ENCODE assay signal across 9 cellular contexts in genomic region chr18:63511285-63511684, GRCh38. TPM values are rescaled to one million over a fixed set of nuclear protein-coding genes. Genes with fewer than 3 reads are reported as not detected.
DNase-seq lines count a peak whose midpoint lies in the region; ATAC-seq and TF ChIP-seq lines count a peak whose summit lies in the region.
"Had no signal": no experiment of that assay in that cellular context is flagged by ENCODE, and none has a peak within 500 bp of the region (broad histone marks: within the 10 kb centered on the region; RNA-seq: fewer than 3 reads in every experiment).

No MANE protein-coding gene starts in this region.

- H3K27me3 ChIP-seq in left ventricle myocardium inferior (ENCODE audit: low read depth) (peaks cover 56% of the 10 kb centered on the region), transverse colon (no peaks in the 10 kb centered on the region)

- H3K27ac ChIP-seq in left ventricle myocardium inferior (replicated peaks) (no peak overlapping the region), transverse colon (no peak overlapping the region)

- H3K36me3 ChIP-seq in left ventricle myocardium inferior (no peaks in the 10 kb centered on the region), transverse colon (no peaks in the 10 kb centered on the region)

- POLR2A ChIA-PET in HEK293T (lab: Yijun Ruan, JAX), result interaction anchor here (1.2 to 1.5 kb wide), 2 partner anchors 144 to 459 kb away, joined by 3 read pairs; partner anchors contain the start of genes KDSR and SERPINB8

- TF ChIP-seq EP300 in transverse colon (IDR thresholded peaks at IDR 0.05; ENCODE audit: low read depth), result no peak

- H3K9me3 ChIP-seq in left ventricle myocardium inferior (replicated peaks) (no peaks in the 10 kb centered on the region), transverse colon (no peaks in the 10 kb centered on the region)

- intact Hi-C loops in left ventricle myocardium inferior (cut with micrococcal nuclease), result loop anchor here (10.0 kb wide), 1 partner anchor 334 kb away; no protein-coding TSS in a partner anchor
- intact Hi-C loops in transverse colon (cut with DNase I; ENCODE audit: low total_unique reads), result no loop called here

- H3K4me1 ChIP-seq in left ventricle myocardium inferior, result no peaks in the 10 kb centered on the region
- no peaks in the 10 kb centered on the region for H3K4me1 ChIP-seq in transverse colon

- H3K4me3 ChIP-seq in left ventricle myocardium inferior (no peak overlapping the region), transverse colon (no peak overlapping the region)
- H3K4me3 ChIP-seq: lung had no signal

- TF ChIP-seq POLR2A in transverse colon (IDR thresholded peaks at IDR 0.05), result no peak

- CTCF ChIA-PET in HEK293T (lab: Yijun Ruan, JAX), result interaction anchor here (0.6 to 2.0 kb wide), 7 partner anchors 9 to 332 kb away, joined by 3 to 8 read pairs (median 5); no protein-coding TSS in a partner anchor

- ATAC-seq in GM19463 (IDR thresholded peaks at IDR 0.05; ENCODE audit: unreplicated experiment), result no peak
- no peak for ATAC-seq in GM18909 (IDR thresholded peaks at IDR 0.05; ENCODE audit: poor library complexity, unreplicated experiment)

- TF ChIP-seq CTCF in left ventricle myocardium inferior (IDR thresholded peaks at IDR 0.05; ENCODE audit: borderline replicate concordance) (peak; percentile 62), transverse colon (IDR thresholded peaks at IDR 0.05) (peak in 4 of 5 experiments; percentile 11 to 36 (median 29))

- DNase-seq in Caki2 (ENCODE audit: low read depth) (peak; percentile 41), HEK293T (ENCODE audit: extremely low spot score) (peak; percentile 28), SK-MEL-5 (ENCODE audit: low read depth, low spot score) (peak; percentile 88), left ventricle myocardium inferior (no peak), transverse colon (no peak)
- no peak for DNase-seq in activated naive CD4-positive, alpha-beta T cell treated with Interleukin-2 at 50 U/mL for 16 hours

- in situ Hi-C loops in Caki2 (cut with HindIII; ENCODE audit: low pct_unique_long_range_greater_than_20kb, low sequenced_read_pairs), result no loop called here
- in situ Hi-C loops in SK-MEL-5 (cut with HindIII; ENCODE audit: low pct_unique_long_range_greater_than_20kb, low sequenced_read_pairs), result no loop called here
- in situ Hi-C loops in transverse colon (cut with MboI; ENCODE audit: low pct_ligation_motif_present in 1 of 4, low pct_unique_long_range_greater_than_20kb in 1 of 4, low sequenced_read_pairs in 3 of 4), result loop anchor here (25.0 kb wide), 3 partner anchors 326 to 476 kb away; partner anchors contain the start of gene HMSD (in 1 of the 4)

- WGBS in transverse colon (ENCODE audit: low coverage in 1 of 2), 2 donors, result 36 to 43% methylated on average over 6 to 7 of the region's 7 CpGs

TF ChIP-seq in HEK293T, 16 proteins besides CTCF, POLR2A, EP300 and RAD21:
- TF ChIP-seq PKNOX1 (IDR thresholded peaks at IDR 0.05), result no peak
- TF ChIP-seq FOXM1 (IDR thresholded peaks at IDR 0.05; ENCODE audit: borderline replicate concordance), result no peak
- no peak for TF ChIP-seq SP1 (IDR thresholded peaks at IDR 0.05)
- TF ChIP-seq ZNF384 (IDR thresholded peaks at IDR 0.05), result no peak
- no peak for TF ChIP-seq NFRKB (IDR thresholded peaks at IDR 0.05)
- TF ChIP-seq LEF1 (IDR thresholded peaks at IDR 0.05; ENCODE audit: borderline replicate concordance), result no peak
- TF ChIP-seq FOXK2 (IDR thresholded peaks at IDR 0.05), result no peak
- TF ChIP-seq BHLHE40 (IDR thresholded peaks at IDR 0.05; ENCODE audit: borderline replicate concordance), result no peak
- no peak for TF ChIP-seq FOXA1 (IDR thresholded peaks at IDR 0.05)

RNA-seq across cellular contexts. Expression of gene SERPINB12, which starts 30.9 kb away (rescaled TPM):
- not detected in 2 replicates for total RNA-seq in Caki2 (2014; rRNA removed; shearing (Covaris generic); ENCODE audit: low replicate concordance)
- total RNA-seq in SK-MEL-5 (2014; rRNA removed; shearing (Covaris generic)), result not detected in 2 replicates
- not detected in 2 replicates for polyA plus RNA-seq in SK-MEL-5 (2015; cell fraction: cytosol; rRNA removed)
- not detected in 2 replicates for polyA plus RNA-seq in SK-MEL-5 (2015; cell fraction: nucleus; rRNA removed)
- not detected for total RNA-seq in left ventricle myocardium inferior
- total RNA-seq in transverse colon, result not detected
- total RNA-seq: lung had no signal
- polyA plus RNA-seq: lung had no signal

RNA-seq across cellular contexts. Expression of gene SERPINB5, which starts 34.5 kb away (rescaled TPM):
- 40.1 and 44.9 TPM in 2 replicates for total RNA-seq in Caki2 (2014; rRNA removed; shearing (Covaris generic); ENCODE audit: low replicate concordance)
- not detected in 2 replicates for total RNA-seq in SK-MEL-5 (2014; rRNA removed; shearing (Covaris generic))
- not detected in 2 replicates for polyA plus RNA-seq in SK-MEL-5 (2015; cell fraction: cytosol; rRNA removed)
- polyA plus RNA-seq in SK-MEL-5 (2015; cell fraction: nucleus; rRNA removed), result not detected in 2 replicates
- total RNA-seq in left ventricle myocardium inferior (not detected), transverse colon (1 to 10 TPM in 3 of 4 donors, under 1 TPM in 1; 0.79 to 3.6 (median 1.2) TPM)

Comparison
In these comparisons a context has a peak if more than half of its experiments do, and no peak if none do; other contexts are left out.
1. DNase-seq: peak in Caki2 (single experiment), HEK293T (single experiment) and SK-MEL-5 (single experiment); none in left ventricle myocardium inferior (single experiment), transverse colon (single experiment) and activated naive CD4-positive, alpha-beta T cell treated with Interleukin-2 at 50 U/mL for 16 hours (single experiment).
2. in situ Hi-C loops: an anchor here in transverse colon (25.0 kb wide); none called in Caki2 and SK-MEL-5.